Comparison of ENCODE assay signal across 1 cellular context in genomic region chr19:39409207-39409885, GRCh38.
TF ChIP-seq lines count a peak whose summit lies in the region.

No MANE protein-coding gene starts in this region.

TF ChIP-seq in HepG2, 621 proteins besides CTCF, POLR2A, EP300 and RAD21 (continued from another document and continues in another):
- no peak for TF ChIP-seq FOXO4 (CRISPR knock-in tag; conservative IDR thresholded peaks at IDR 0.05)
- no peak for TF ChIP-seq ZNF101 (CRISPR knock-in tag; IDR thresholded peaks at IDR 0.05; ENCODE audit: borderline replicate concordance, low read depth)
- no peak for TF ChIP-seq SMC3 (IDR thresholded peaks at IDR 0.05; ENCODE audit: low read length)
- TF ChIP-seq NBN (conservative IDR thresholded peaks at IDR 0.05): no peak
- TF ChIP-seq SKIL (CRISPR knock-in tag; IDR thresholded peaks at IDR 0.05; ENCODE audit: borderline replicate concordance): no peak
- TF ChIP-seq ZNF431 (CRISPR knock-in tag; IDR thresholded peaks at IDR 0.05; ENCODE audit: borderline replicate concordance, low read depth): 0 out of 2 replicates have a peak, but pooled peaks have one; percentile 29
- no peak for TF ChIP-seq ZNF512B (CRISPR knock-in tag; IDR thresholded peaks at IDR 0.05; ENCODE audit: borderline replicate concordance)
- TF ChIP-seq ZBTB25 (CRISPR knock-in tag; IDR thresholded peaks at IDR 0.05): 0 out of 2 replicates have a peak, but pooled peaks have one; percentile 23
- peak; percentile 62 for TF ChIP-seq PATZ1 (CRISPR knock-in tag; IDR thresholded peaks at IDR 0.05)
- no peak for TF ChIP-seq CEBPZ (IDR thresholded peaks at IDR 0.05; ENCODE audit: low read length)
- TF ChIP-seq ZNF580 (CRISPR knock-in tag; IDR thresholded peaks at IDR 0.05; ENCODE audit: borderline replicate concordance, low read depth): no peak
- no peak for TF ChIP-seq KDM4B (CRISPR knock-in tag; IDR thresholded peaks at IDR 0.05)
- no peak for TF ChIP-seq ZNF552 (CRISPR knock-in tag; IDR thresholded peaks at IDR 0.05; ENCODE audit: borderline replicate concordance)
- TF ChIP-seq ZMAT3 (CRISPR knock-in tag; conservative IDR thresholded peaks at IDR 0.05): no peak
- TF ChIP-seq ZNF773 (CRISPR knock-in tag; IDR thresholded peaks at IDR 0.05; ENCODE audit: borderline replicate concordance): no peak
- TF ChIP-seq ZNF281 (CRISPR knock-in tag; IDR thresholded peaks at IDR 0.05; ENCODE audit: borderline replicate concordance): no peak
- no peak for TF ChIP-seq ZNF446 (CRISPR knock-in tag; IDR thresholded peaks at IDR 0.05)
- TF ChIP-seq GPN1 (CRISPR knock-in tag; IDR thresholded peaks at IDR 0.05; ENCODE audit: borderline replicate concordance): no peak
- no peak for TF ChIP-seq ATRX (CRISPR knock-in tag; IDR thresholded peaks at IDR 0.05; ENCODE audit: borderline replicate concordance)
- no peak for TF ChIP-seq CHCHD3 (CRISPR knock-in tag; IDR thresholded peaks at IDR 0.05)
- TF ChIP-seq ZNF574 (CRISPR knock-in tag; IDR thresholded peaks at IDR 0.05): 0 out of 2 replicates have a peak, but pooled peaks have one; percentile 18
- TF ChIP-seq ZNF761 (CRISPR knock-in tag; conservative IDR thresholded peaks at IDR 0.05): 0 out of 2 replicates have a peak, but pooled peaks have one; percentile 16
- no peak for TF ChIP-seq FOXP4 (CRISPR knock-in tag; IDR thresholded peaks at IDR 0.05)
- TF ChIP-seq FOXK2 (IDR thresholded peaks at IDR 0.05): no peak
- TF ChIP-seq ZNF616 (CRISPR knock-in tag; IDR thresholded peaks at IDR 0.05; ENCODE audit: low read depth): 0 out of 2 replicates have a peak, but pooled peaks have one; percentile 29
- no peak for TF ChIP-seq ZNF18 (CRISPR knock-in tag; IDR thresholded peaks at IDR 0.05; ENCODE audit: insufficient replicate concordance)
